Comparison of ENCODE assay signal across 8 cellular contexts in genomic region chr9:89661956-89662717, GRCh38. TPM values are rescaled to one million over a fixed set of nuclear protein-coding genes. Genes with fewer than 3 reads are reported as not detected.
DNase-seq lines count a peak whose midpoint lies in the region; ATAC-seq, FAIRE-seq and TF ChIP-seq lines count a peak whose summit lies in the region.

No MANE protein-coding gene starts in this region.

- no peak for TF ChIP-seq CTCF in kidney (IDR thresholded peaks at IDR 0.05; ENCODE audit: borderline replicate concordance, extremely low read depth, insufficient read depth)

- intact Hi-C loops in kidney (cut with DNase I) = no loop called here
- intact Hi-C loops in activated CD4-positive, alpha-beta T cell treated with anti-CD3 and anti-CD28 coated beads for 36 hours (cut with DNase I, micrococcal nuclease) = no loop called here

- no peaks in the 10 kb centered on the region for H3K36me3 Mint-ChIP-seq in activated CD4-positive, alpha-beta T cell treated with anti-CD3 and anti-CD28 coated beads for 36 hours (ENCODE audit: low read depth)

- no peaks in the 10 kb centered on the region for H3K27me3 Mint-ChIP-seq in activated CD4-positive, alpha-beta T cell treated with anti-CD3 and anti-CD28 coated beads for 36 hours

- H3K36me3 ChIP-seq in HAP-1 (replicated peaks) (no peaks in the 10 kb centered on the region), kidney (ENCODE audit: control insufficient read depth in 1 of 2, insufficient read depth in 2 of 2, low read length in 2 of 2) (no peaks in the 10 kb centered on the region), skeletal muscle tissue (ENCODE audit: control insufficient read depth in 3 of 3, insufficient read depth in 3 of 3, low read length in 3 of 3) (no peaks in the 10 kb centered on the region)

- H3K9ac ChIP-seq in kidney (ENCODE audit: low read length in 2 of 2) (no peak overlapping the region), skeletal muscle tissue (ENCODE audit: low read depth in 1 of 3, low read length in 3 of 3) (peak overlapping the region; percentile 62 to 80 (median 72))

- peak; percentile 96 for FAIRE-seq in kidney (lab: Jason Lieb, UNC)

- CTCF ChIA-PET in activated CD4-positive, alpha-beta T cell treated with anti-CD3 and anti-CD28 coated beads for 36 hours (lab: Charles Lee) = no interaction called here

- peaks cover 2% of the 10 kb centered on the region for H3K4me1 Mint-ChIP-seq in activated CD4-positive, alpha-beta T cell treated with anti-CD3 and anti-CD28 coated beads for 36 hours

- DNase-seq in HAP-1 (ENCODE audit: low spot score in 2 of 2) (peak; percentile 85 to 98), NCI-H82 (lab: John Stamatoyannopoulos, UW) (peak; percentile 97), cortex of kidney (lab: John Stamatoyannopoulos, UW) (peak; percentile 29), kidney (peak; percentile 98)
- DNase-seq in activated CD4-positive, alpha-beta T cell treated with anti-CD3 and anti-CD28 coated beads for 36 hours = no peak
- DNase-seq in stimulated activated naive CD8-positive, alpha-beta T cell treated with anti-CD3 and anti-CD28 coated beads, Interleukin-15, Interleukin-2, amounts not matched to agents 100 U/mL and 50 U/mL, for 24 hours = no peak

- ATAC-seq in activated CD4-positive, alpha-beta T cell treated with anti-CD3 and anti-CD28 coated beads for 36 hours = no peak
- ATAC-seq in stimulated activated naive CD8-positive, alpha-beta T cell treated with anti-CD3 and anti-CD28 coated beads, Interleukin-15, Interleukin-2, amounts not matched to agents 100 U/mL and 50 U/mL, for 24 hours = no peak
- ATAC-seq in GM21528 (IDR thresholded peaks at IDR 0.05; ENCODE audit: low FRiP score, unreplicated experiment) = no peak

- no peaks in the 10 kb centered on the region for H3K27me3 ChIP-seq in HAP-1 (ENCODE audit: low read depth)
- H3K27me3 ChIP-seq in skeletal muscle tissue (ENCODE audit: control insufficient read depth in 3 of 3, insufficient read depth in 3 of 3, low read length in 3 of 3) = no peaks in the 10 kb centered on the region

- no peaks in the 10 kb centered on the region for H3K9me3 Mint-ChIP-seq in activated CD4-positive, alpha-beta T cell treated with anti-CD3 and anti-CD28 coated beads for 36 hours (ENCODE audit: low read depth)

- H3K9me3 ChIP-seq in HAP-1 = no peaks in the 10 kb centered on the region
- H3K9me3 ChIP-seq in kidney (ENCODE audit: control insufficient read depth in 1 of 2, low read length in 2 of 2) = no peaks in the 10 kb centered on the region
- no peaks in the 10 kb centered on the region for H3K9me3 ChIP-seq in skeletal muscle tissue (ENCODE audit: control insufficient read depth in 3 of 3, low read length in 3 of 3)

- in situ Hi-C loops in HAP-1 (cut with MboI; ENCODE audit: low sequenced_read_pairs) = loop anchor here (25.0 kb wide), 1 partner anchor 350 kb away; the partner anchor contains the start of genes CKS2 and SECISBP2

- H3K27ac ChIP-seq in kidney (ENCODE audit: low read depth in 2 of 2, low read length in 2 of 2) (peak overlapping the region; percentile 18 to 43), skeletal muscle tissue (ENCODE audit: low read depth, low read length) (peak overlapping the region; percentile 66)

- H3K4me3 Mint-ChIP-seq in activated CD4-positive, alpha-beta T cell treated with anti-CD3 and anti-CD28 coated beads for 36 hours = no peak overlapping the region

- no peak overlapping the region; the same call in 1 of the 2 replicates for H3K4me3 ChIP-seq in HAP-1
- H3K4me3 ChIP-seq in kidney (ENCODE audit: low read length in 2 of 2) = peak overlapping the region; percentile 59
- peak overlapping the region; percentile 55 to 76 (median 64) for H3K4me3 ChIP-seq in skeletal muscle tissue (ENCODE audit: low read length in 3 of 3)

- POLR2A ChIA-PET in activated CD4-positive, alpha-beta T cell treated with anti-CD3 and anti-CD28 coated beads for 36 hours (lab: Charles Lee) = no interaction called here

- H3K4me1 ChIP-seq in HAP-1 = peaks cover 12% of the 10 kb centered on the region
- H3K4me1 ChIP-seq in kidney (ENCODE audit: control insufficient read depth in 1 of 2, insufficient read depth in 1 of 2, low read depth in 1 of 2, low read length in 2 of 2) = peaks cover 10 to 20% of the 10 kb centered on the region in 2 donors
- H3K4me1 ChIP-seq in skeletal muscle tissue (ENCODE audit: control insufficient read depth in 3 of 3, insufficient read depth in 3 of 3, low read length in 3 of 3) = peaks cover 32 to 62% (median 33%) of the 10 kb centered on the region in 3 donors

- no peak overlapping the region for H3K27ac Mint-ChIP-seq in activated CD4-positive, alpha-beta T cell treated with anti-CD3 and anti-CD28 coated beads for 36 hours

RNA-seq across cellular contexts. Expression of gene GADD45G, which starts 57.3 kb away (rescaled TPM):
- total RNA-seq in kidney = 7.3 TPM
- 48.4 TPM for polyA plus RNA-seq in kidney (ENCODE audit: insufficient read depth, low read depth, low replicate concordance)
- 2.1 TPM for total RNA-seq in skeletal muscle tissue
- 1 to 10 TPM; 1.2 to 1.6 TPM for total RNA-seq in activated CD4-positive, alpha-beta T cell treated with anti-CD3 and anti-CD28 coated beads for 36 hours

Comparison
In these comparisons a context has a peak if more than half of its experiments do, and no peak if none do; other contexts are left out.
1. DNase-seq: peak in HAP-1 (2 of 2), NCI-H82 (single experiment), cortex of kidney (single experiment) and kidney (single experiment); none in activated CD4-positive, alpha-beta T cell treated with anti-CD3 and anti-CD28 coated beads for 36 hours (single experiment) and stimulated activated naive CD8-positive, alpha-beta T cell treated with anti-CD3 and anti-CD28 coated beads, Interleukin-15, Interleukin-2, amounts not matched to agents 100 U/mL and 50 U/mL, for 24 hours (single experiment).
2. H3K9ac ChIP-seq: peak in skeletal muscle tissue (3 of 3); none in kidney (0 of 2).